ENCODE assay signal across 1 cellular context in genomic region chr7:142689439-142690168, GRCh38.
TF ChIP-seq lines count a peak whose summit lies in the region.

No MANE protein-coding gene starts in this region.

TF ChIP-seq in SK-N-SH treated with all-trans-retinoic acid at 6 μM for 48 hours, 23 proteins besides CTCF, POLR2A, EP300 and RAD21 (continued from another document):
- no peak for TF ChIP-seq ZC3H10 (CRISPR knock-in tag; IDR thresholded peaks at IDR 0.05)
- no peak for TF ChIP-seq ZNF70 (CRISPR knock-in tag; IDR thresholded peaks at IDR 0.05)
- no peak for TF ChIP-seq ESRRG (CRISPR knock-in tag; IDR thresholded peaks at IDR 0.05)
- no peak for TF ChIP-seq BACH2 (CRISPR knock-in tag; IDR thresholded peaks at IDR 0.05; ENCODE audit: borderline replicate concordance)
- TF ChIP-seq OSR1 (CRISPR knock-in tag; IDR thresholded peaks at IDR 0.05), result no peak
